8 cellular contexts compared by ENCODE assay signal in the genomic region with DNA sequence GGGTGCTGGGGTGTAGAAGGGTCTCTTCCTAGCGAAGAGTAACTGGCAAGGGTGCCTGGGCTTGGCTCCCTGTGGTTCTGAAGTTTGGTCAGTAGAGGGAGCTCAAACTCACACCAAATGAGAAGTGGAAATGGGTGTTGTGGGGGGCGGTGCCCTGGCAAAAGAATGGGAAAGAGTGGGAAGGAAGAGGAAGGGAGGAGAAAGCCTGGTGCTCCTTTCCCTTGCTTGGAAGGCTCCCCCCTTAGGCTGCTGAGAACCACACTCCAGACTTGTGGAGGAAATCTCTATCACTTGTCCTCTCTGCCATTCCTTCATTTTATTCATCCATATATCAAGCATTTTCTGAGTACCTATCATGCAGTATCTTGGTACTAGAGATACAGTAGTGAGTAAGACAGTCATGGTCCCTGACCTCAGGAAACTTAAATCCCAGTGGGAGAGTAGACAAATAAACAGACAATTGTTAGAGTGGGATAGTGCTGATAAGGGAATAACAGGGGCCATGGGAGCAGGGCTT. TPM values are rescaled to one million over a fixed set of nuclear protein-coding genes. Genes with fewer than 3 reads are reported as not detected.
A peak's percentile ranks its signal among the peaks of the same experiment; 100 is the strongest.
DNase-seq lines count a peak whose midpoint lies in the region; ATAC-seq and TF ChIP-seq lines count a peak whose summit lies in the region.

No MANE protein-coding gene starts in this region.

- TF ChIP-seq RAD21 in HCT116 (IDR thresholded peaks at IDR 0.05; ENCODE audit: low read depth), result peak; percentile 93

- H2AFZ ChIP-seq in HCT116 (ENCODE audit: low read depth, low read length, poor library complexity, severe bottlenecking), result peak overlapping the region; percentile 10

- TF ChIP-seq POLR2A in HCT116 (IDR thresholded peaks at IDR 0.05; ENCODE audit: borderline replicate concordance, extremely low read depth, insufficient read depth, insufficient read length), result no peak
- no peak for TF ChIP-seq POLR2A in transverse colon (IDR thresholded peaks at IDR 0.05)

- H3K27me3 ChIP-seq in HCT116 (ENCODE audit: insufficient read depth, low read length) (no peaks in the 10 kb centered on the region), transverse colon (no peaks in the 10 kb centered on the region)

- H3K4me3 Mint-ChIP-seq in naive thymus-derived CD8-positive, alpha-beta T cell, result no peak overlapping the region

- H3K4me2 ChIP-seq in HCT116 (ENCODE audit: low read length), result peak overlapping the region; percentile 15

- H3K27ac Mint-ChIP-seq in naive thymus-derived CD8-positive, alpha-beta T cell, result peak overlapping the region in 1 of 10 donors; percentile 48

- H3K27ac ChIP-seq in HCT116 (ENCODE audit: low read depth, low read length) (no peak overlapping the region), transverse colon (peak overlapping the region in 1 of 4 donors; percentile 41)

- H3K79me2 ChIP-seq in HCT116 (ENCODE audit: insufficient read depth, low read length), result no peaks in the 10 kb centered on the region

- H3K27me3 Mint-ChIP-seq in naive thymus-derived CD8-positive, alpha-beta T cell, result no peaks in the 10 kb centered on the region

- peaks cover 2 to 8% (median 3%) of the 10 kb centered on the region in 4 donors for H3K4me1 Mint-ChIP-seq in naive thymus-derived CD8-positive, alpha-beta T cell

- peaks cover 5 to 10% of the 10 kb centered on the region in 2 experiments; a peak in 3 of 4 replicates for H3K4me1 ChIP-seq in HCT116 (ENCODE audit: control insufficient read depth in 1 of 2, insufficient read depth in 2 of 2, low read length in 2 of 2)
- peaks cover 0 to 13% (median 5%) of the 10 kb centered on the region in 4 donors for H3K4me1 ChIP-seq in transverse colon

- no peaks in the 10 kb centered on the region for H4K20me1 ChIP-seq in HCT116 (ENCODE audit: insufficient read depth)

- no peak overlapping the region for H3K9ac ChIP-seq in HCT116 (ENCODE audit: low read length)

- RAD21 ChIA-PET in HCT116 (lab: Charles Lee; ENCODE audit: low non-redundant PET in 1 of 2, low total read pairs in 2 of 2, uncharacterized antibody in 2 of 2, unreplicated experiment in 2 of 2), result no interaction called here

- TF ChIP-seq CTCF in HCT116 (IDR thresholded peaks at IDR 0.05 in 2 of 3, conservative IDR thresholded peaks at IDR 0.05 in 1 of 3; ENCODE audit: borderline replicate concordance in 1 of 3, insufficient read depth in 1 of 3, low read depth in 2 of 3, low read length in 2 of 3), result peak; percentile 68 to 88 (median 80); a peak in 5 of 6 replicates
- TF ChIP-seq CTCF in fibroblast of the aortic adventitia (IDR thresholded peaks at IDR 0.05; ENCODE audit: insufficient read depth, low read length), result peak; percentile 90
- peak; percentile 79 to 87 (median 82) for TF ChIP-seq CTCF in transverse colon (IDR thresholded peaks at IDR 0.05)

- CTCF ChIA-PET in HCT116 (lab: Charles Lee), result interaction anchor here (0.6 to 2.6 kb wide), 22 partner anchors 8 to 347 kb away, joined by 3 to 28 read pairs (median 5); partner anchors contain the start of genes EIF4EBP3, HBEGF, SLC4A9 and ZMAT2

- BruUV-seq in HCT116 (replicated peaks; lab: Mats Ljungman, UMichigan), result no TSS peak

- H3K4me3 ChIP-seq in HCT116 (replicated peaks in 1 of 2; ENCODE audit: low read depth in 1 of 2, low read length in 2 of 2) (no peak overlapping the region), fibroblast of the aortic adventitia (ENCODE audit: low read depth, low read length) (no peak overlapping the region), transverse colon (no peak overlapping the region)

- intact Hi-C loops in HCT116 (cut with micrococcal nuclease), result loop anchor here (1.0 to 5.0 kb wide), 3 partner anchors 264 to 346 kb away; partner anchors contain the start of genes IK, NDUFA2 and TMCO6
- intact Hi-C loops in transverse colon (cut with DNase I; ENCODE audit: low total_unique reads), result no loop called here

- H3K9me2 ChIP-seq in HCT116 (ENCODE audit: insufficient read depth), result no peaks in the 10 kb centered on the region

- ATAC-seq in HCT116 (peak; percentile 94), HG03469 (IDR thresholded peaks at IDR 0.05; ENCODE audit: unreplicated experiment) (no peak)
- peak; percentile 52 to 55 for ATAC-seq in naive thymus-derived CD8-positive, alpha-beta T cell

- POLR2A ChIA-PET in HCT116 (lab: Charles Lee), result interaction anchor here (1.8 to 2.4 kb wide), 2 partner anchors 9 to 27 kb away, joined by 4 to 9 read pairs; partner anchors contain the start of gene HBEGF
- POLR2A ChIA-PET in naive thymus-derived CD8-positive, alpha-beta T cell (lab: Charles Lee), result interaction anchor here (1.1 to 1.3 kb wide), 2 partner anchors 262 to 275 kb away, joined by 3 read pairs; partner anchors contain the start of genes IK and NDUFA2

- DNase-seq in DMS114 treated with DMSO at 0.1 percent for 48 hours (lab: John Stamatoyannopoulos, UW; ENCODE audit: unreplicated experiment), result peak; percentile 79
- DNase-seq in HCT116 (ENCODE audit: low read depth, low spot score), result peak; percentile 71
- DNase-seq in NCI-H748 (lab: John Stamatoyannopoulos, UW; ENCODE audit: unreplicated experiment), result peak; percentile 76
- DNase-seq in activated T-cell treated with anti-CD3 and anti-CD28 coated beads for 4 hours, result peak; percentile 26
- peak; percentile 87 for DNase-seq in fibroblast of the aortic adventitia (ENCODE audit: low read depth)
- peak in 8 of 10 donors; percentile 10 to 72 (median 36) for DNase-seq in naive thymus-derived CD8-positive, alpha-beta T cell
- peak; percentile 79 for DNase-seq in transverse colon

- in situ Hi-C loops in transverse colon (cut with MboI; ENCODE audit: low pct_ligation_motif_present in 1 of 4, low pct_unique_long_range_greater_than_20kb in 1 of 4, low sequenced_read_pairs in 3 of 4), result no loop called here

- 4% methylated on average over 2 of the region's 2 CpGs; no CpG with 5 or more reads in 1 of the 2 donors for WGBS in transverse colon (ENCODE audit: low coverage in 1 of 2), 2 donors

- no peaks in the 10 kb centered on the region for H3K36me3 ChIP-seq in HCT116 (ENCODE audit: control insufficient read depth in 1 of 2, insufficient read depth in 2 of 2, low read length in 2 of 2)
- H3K36me3 ChIP-seq in transverse colon, result no peaks in the 10 kb centered on the region

- no peaks in the 10 kb centered on the region for H3K36me3 Mint-ChIP-seq in naive thymus-derived CD8-positive, alpha-beta T cell

- H3K9me3 ChIP-seq in HCT116 (ENCODE audit: control insufficient read depth in 1 of 2, insufficient read depth in 1 of 2, low read depth in 1 of 2, low read length in 2 of 2) (no peaks in the 10 kb centered on the region), transverse colon (no peaks in the 10 kb centered on the region)

- H3K9me3 Mint-ChIP-seq in naive thymus-derived CD8-positive, alpha-beta T cell, result no peaks in the 10 kb centered on the region

- TF ChIP-seq EP300 in transverse colon (IDR thresholded peaks at IDR 0.05; ENCODE audit: low read depth), result no peak

TF ChIP-seq in HCT116, 20 proteins besides CTCF, POLR2A, EP300 and RAD21:
- TF ChIP-seq EGR1 (IDR thresholded peaks at IDR 0.05; ENCODE audit: low read depth) (0 out of 2 replicates have a peak, but pooled peaks have one; percentile 19), CBX3 (IDR thresholded peaks at IDR 0.05; ENCODE audit: low read depth) (no peak), FOSL1 (IDR thresholded peaks at IDR 0.05; ENCODE audit: low read depth) (no peak)

RNA-seq across cellular contexts. Expression of gene SLC4A9, which starts 13.0 kb away (rescaled TPM):
- total RNA-seq in HCT116 (2021; ENCODE audit: unreplicated experiment) (0.49 TPM), fibroblast of the aortic adventitia (ENCODE audit: low replicate concordance) (not detected in 2 replicates), transverse colon (1 to 10 TPM in 1 of 4 donors, under 1 TPM in 2, not detected in 1; 0.48 to 3.0 (median 0.82) TPM)
- 0.08 and 0.26 TPM in 2 replicates for polyA plus RNA-seq in HCT116 (2012)
- total RNA-seq in naive thymus-derived CD8-positive, alpha-beta T cell, result not detected
- not detected for polyA plus RNA-seq in naive thymus-derived CD8-positive, alpha-beta T cell

RNA-seq across cellular contexts. Expression of gene HBEGF, which starts 26.6 kb away (rescaled TPM):
- total RNA-seq in HCT116 (2021; ENCODE audit: unreplicated experiment) (12.3 TPM), fibroblast of the aortic adventitia (ENCODE audit: low replicate concordance) (0.41 and 0.90 TPM in 2 replicates), transverse colon (10 to 100 TPM; 10.5 to 40.0 (median 35.6) TPM)
- 20.8 and 21.7 TPM in 2 replicates for polyA plus RNA-seq in HCT116 (2012)
- total RNA-seq in naive thymus-derived CD8-positive, alpha-beta T cell, result under 1 TPM; 0.30 to 0.44 TPM
- polyA plus RNA-seq in naive thymus-derived CD8-positive, alpha-beta T cell, result under 1 TPM in 1 of 3 donors, not detected in 2; 0.06 TPM

RNA-seq across cellular contexts. Expression of gene ANKHD1, which starts 28.6 kb away (rescaled TPM):
- 80.8 TPM for total RNA-seq in HCT116 (2021; ENCODE audit: unreplicated experiment)
- 64.2 and 67.7 TPM in 2 replicates for polyA plus RNA-seq in HCT116 (2012)
- 71.1 and 145 TPM in 2 replicates for total RNA-seq in fibroblast of the aortic adventitia (ENCODE audit: low replicate concordance)
- 100 to 1,000 TPM; 218 to 235 TPM for total RNA-seq in naive thymus-derived CD8-positive, alpha-beta T cell
- polyA plus RNA-seq in naive thymus-derived CD8-positive, alpha-beta T cell, result 10 to 100 TPM; 54.9 to 82.8 (median 63.8) TPM
- 100 to 1,000 TPM; 113 to 212 (median 164) TPM for total RNA-seq in transverse colon

Comparison
In these comparisons a context has a peak if more than half of its experiments do, and no peak if none do; other contexts are left out.
1. DNase-seq: peak in every context shown above with its lines; median percentile 87 in fibroblast of the aortic adventitia; 79 in DMS114 treated with DMSO at 0.1 percent for 48 hours; 79 in transverse colon; 76 in NCI-H748; 71 in HCT116; 36 in naive thymus-derived CD8-positive, alpha-beta T cell; 26 in activated T-cell treated with anti-CD3 and anti-CD28 coated beads for 4 hours.